1 cellular context compared by ENCODE assay signal in genomic region chr7:19116121-19117080, GRCh38.
TF ChIP-seq lines count a peak whose summit lies in the region.

No MANE protein-coding gene starts in this region.

TF ChIP-seq in GM12878, 131 proteins besides CTCF, POLR2A, EP300 and RAD21 (continued from another document):
- TF ChIP-seq REST (IDR thresholded peaks at IDR 0.05; ENCODE audit: low read depth, low read length), result no peak
- no peak for TF ChIP-seq JUND (IDR thresholded peaks at IDR 0.05; ENCODE audit: low read depth, low read length)
- no peak for TF ChIP-seq RUNX3 (IDR thresholded peaks at IDR 0.05; ENCODE audit: low read length)
- TF ChIP-seq MLLT1 (IDR thresholded peaks at IDR 0.05), result no peak
- TF ChIP-seq HCFC1 (IDR thresholded peaks at IDR 0.05; ENCODE audit: low read length), result no peak
- TF ChIP-seq BCLAF1 (IDR thresholded peaks at IDR 0.05), result no peak
- TF ChIP-seq SMARCA5 (IDR thresholded peaks at IDR 0.05), result no peak
- TF ChIP-seq HDAC2 (IDR thresholded peaks at IDR 0.05), result no peak
- no peak for TF ChIP-seq MXI1 (IDR thresholded peaks at IDR 0.05; ENCODE audit: low read depth, low read length)
TF ChIP-seq in GM12878: peak in this region for 0.
